Comparison of ENCODE assay signal across 1 cellular context in genomic region chr6:131627724-131628682, GRCh38.
TF ChIP-seq lines count a peak whose summit lies in the region.

TSS of gene MED23 (minus strand) at chr6:131628242. CDS start at chr6:131628049, 193 bp downstream.

TF ChIP-seq in H1, 55 proteins besides CTCF, POLR2A, EP300 and RAD21 (continued from another document):
- peak; percentile 99 for TF ChIP-seq ASH2L (IDR thresholded peaks at IDR 0.05; ENCODE audit: low read length)
- TF ChIP-seq KDM5A (IDR thresholded peaks at IDR 0.05; ENCODE audit: low read length), result peak; percentile 92
- TF ChIP-seq RNF2 (IDR thresholded peaks at IDR 0.05; ENCODE audit: borderline replicate concordance, low read depth, low read length, missing control alignments, poor library complexity, severe bottlenecking), result no peak
- peak; percentile 73; the same call in 1 of the 2 replicates for TF ChIP-seq SP1 (IDR thresholded peaks at IDR 0.05; ENCODE audit: low read depth, low read length)
- no peak for TF ChIP-seq USF2 (IDR thresholded peaks at IDR 0.05; ENCODE audit: low read length)
- TF ChIP-seq BACH1 (IDR thresholded peaks at IDR 0.05; ENCODE audit: low read length), result no peak
- TF ChIP-seq JUND (IDR thresholded peaks at IDR 0.05; ENCODE audit: low read length), result peak; percentile 68; the same call in 1 of the 2 replicates
- TF ChIP-seq CEBPB (IDR thresholded peaks at IDR 0.05; ENCODE audit: low read depth, low read length), result no peak
- no peak for TF ChIP-seq EZH2 (IDR thresholded peaks at IDR 0.05; ENCODE audit: low read depth, low read length, severe bottlenecking)
- peak; percentile 52 for TF ChIP-seq CHD7 (IDR thresholded peaks at IDR 0.05; ENCODE audit: insufficient replicate concordance, low read length)
- TF ChIP-seq SIRT6 (IDR thresholded peaks at IDR 0.05; ENCODE audit: low read length), result no peak
- TF ChIP-seq SIX5 (IDR thresholded peaks at IDR 0.05; ENCODE audit: low read depth, low read length), result peak; percentile 59; the same call in 1 of the 2 replicates
- TF ChIP-seq CHD1 (IDR thresholded peaks at IDR 0.05; ENCODE audit: low read depth, low read length), result no peak
- peak; percentile 69 for TF ChIP-seq CREB1 (IDR thresholded peaks at IDR 0.05)
- TF ChIP-seq GABPA (IDR thresholded peaks at IDR 0.05; ENCODE audit: borderline replicate concordance, insufficient read depth, low read length), result peak; percentile 100
- peak; percentile 19 for TF ChIP-seq JUN (IDR thresholded peaks at IDR 0.05; ENCODE audit: low read depth, low read length)
- peak; percentile 26 for TF ChIP-seq KDM4A (IDR thresholded peaks at IDR 0.05; ENCODE audit: low read depth, low read length, severe bottlenecking)
- TF ChIP-seq SUZ12 (IDR thresholded peaks at IDR 0.05; ENCODE audit: low read length), result no peak
- TF ChIP-seq CBX5 (IDR thresholded peaks at IDR 0.05; ENCODE audit: low read depth, low read length), result no peak
- TF ChIP-seq POU5F1 (IDR thresholded peaks at IDR 0.05; ENCODE audit: low read depth, low read length), result 0 out of 2 replicates have a peak, but pooled peaks have one; percentile 33
- TF ChIP-seq BCL11A (IDR thresholded peaks at IDR 0.05; ENCODE audit: low read depth in 2 of 2, low read length in 2 of 2), result no peak
- TF ChIP-seq RFX5 (IDR thresholded peaks at IDR 0.05; ENCODE audit: borderline replicate concordance, low read depth, low read length), result no peak
- TF ChIP-seq RBBP5 (IDR thresholded peaks at IDR 0.05; ENCODE audit: borderline replicate concordance, low read depth, low read length), result peak; percentile 94
- TF ChIP-seq ATF2 (IDR thresholded peaks at IDR 0.05; ENCODE audit: low read length), result peak; percentile 82
- TF ChIP-seq POLR2AphosphoS5 (IDR thresholded peaks at IDR 0.05; ENCODE audit: low read depth, low read length), result peak; percentile 65; the same call in 1 of the 2 replicates
- no peak for TF ChIP-seq KDM1A (IDR thresholded peaks at IDR 0.05; ENCODE audit: borderline replicate concordance, low read length)
- peak in 1 of 2 experiments; percentile 95; a peak in 2 of 4 replicates for TF ChIP-seq SIN3A (conservative IDR thresholded peaks at IDR 0.05 in 1 of 2, IDR thresholded peaks at IDR 0.05 in 1 of 2; ENCODE audit: low read depth in 1 of 2, low read length in 2 of 2)
- peak; percentile 56; the same call in 1 of the 2 replicates for TF ChIP-seq E2F6 (IDR thresholded peaks at IDR 0.05)
- TF ChIP-seq PHF8 (conservative IDR thresholded peaks at IDR 0.05; ENCODE audit: low read depth, low read length), result peak; percentile 71
- TF ChIP-seq SRF (IDR thresholded peaks at IDR 0.05; ENCODE audit: low read depth, low read length), result peak; percentile 80
- no peak for TF ChIP-seq ZNF274 (IDR thresholded peaks at IDR 0.05; ENCODE audit: borderline replicate concordance, extremely low read depth, low read length)
- peak; percentile 70; the same call in 1 of the 2 replicates for TF ChIP-seq GTF2F1 (IDR thresholded peaks at IDR 0.05; ENCODE audit: borderline replicate concordance, low read depth, low read length)
- TF ChIP-seq NANOG (IDR thresholded peaks at IDR 0.05; ENCODE audit: insufficient read depth, low read depth, low read length, poor library complexity, severe bottlenecking), result peak; percentile 2
- no peak for TF ChIP-seq MAFK (IDR thresholded peaks at IDR 0.05; ENCODE audit: low read depth, low read length)
- no peak for TF ChIP-seq HDAC6 (IDR thresholded peaks at IDR 0.05; ENCODE audit: low read depth, low read length)
- TF ChIP-seq TAF7 (optimal IDR thresholded peaks at IDR 0.05; ENCODE audit: borderline replicate concordance, low read depth, low read length), result peak; percentile 94
- peak; percentile 78 for TF ChIP-seq CHD2 (IDR thresholded peaks at IDR 0.05; ENCODE audit: low read length)
- TF ChIP-seq SAP30 (IDR thresholded peaks at IDR 0.05; ENCODE audit: insufficient read depth, insufficient replicate concordance, low read length), result peak; percentile 36
- TF ChIP-seq CTBP2 (IDR thresholded peaks at IDR 0.05; ENCODE audit: borderline replicate concordance, insufficient read depth, insufficient read length, low read length), result peak; percentile 90
- TF ChIP-seq TCF12 (IDR thresholded peaks at IDR 0.05; ENCODE audit: low read depth, low read length), result 0 out of 2 replicates have a peak, but pooled peaks have one; percentile 31
- peak; percentile 91 for TF ChIP-seq TBP (IDR thresholded peaks at IDR 0.05; ENCODE audit: low read depth, low read length)
- TF ChIP-seq TAF1 (IDR thresholded peaks at IDR 0.05; ENCODE audit: low read depth, low read length), result peak; percentile 91
- TF ChIP-seq SP4 (IDR thresholded peaks at IDR 0.05; ENCODE audit: low read length), result peak; percentile 95
- TF ChIP-seq TEAD4 (IDR thresholded peaks at IDR 0.05; ENCODE audit: low read depth, low read length), result peak; percentile 24; the same call in 1 of the 2 replicates
- no peak for TF ChIP-seq CBX8 (IDR thresholded peaks at IDR 0.05; ENCODE audit: borderline replicate concordance, low read depth, low read length)
- TF ChIP-seq RXRA (IDR thresholded peaks at IDR 0.05; ENCODE audit: insufficient read depth, low read depth, low read length), result 0 out of 2 replicates have a peak, but pooled peaks have one; percentile 80
- no peak for TF ChIP-seq FOSL1 (IDR thresholded peaks at IDR 0.05; ENCODE audit: insufficient read depth, low read depth, low read length)
- no peak for TF ChIP-seq HDAC2 (IDR thresholded peaks at IDR 0.05; ENCODE audit: borderline replicate concordance in 1 of 2, low read depth in 2 of 2, low read length in 2 of 2)
- no peak for TF ChIP-seq SP2 (IDR thresholded peaks at IDR 0.05; ENCODE audit: low read length)
- TF ChIP-seq EGR1 (IDR thresholded peaks at IDR 0.05; ENCODE audit: borderline replicate concordance, low read depth, low read length), result peak; percentile 88
- TF ChIP-seq MAX (IDR thresholded peaks at IDR 0.05), result peak; percentile 58; the same call in 1 of the 2 replicates
- peak; percentile 48; the same call in 1 of the 2 replicates for TF ChIP-seq BRCA1 (IDR thresholded peaks at IDR 0.05; ENCODE audit: low read depth, low read length)
- no peak for TF ChIP-seq NRF1 (IDR thresholded peaks at IDR 0.05; ENCODE audit: low read depth, low read length)
TF ChIP-seq in H1: peak in this region for 35.
